Comparison of ENCODE assay signal across 8 cellular contexts in genomic region chr12:89708793-89709156, GRCh38. TPM values are rescaled to one million over a fixed set of nuclear protein-coding genes. Genes with fewer than 3 reads are reported as not detected.
DNase-seq lines count a peak whose midpoint lies in the region; ATAC-seq, FAIRE-seq and TF ChIP-seq lines count a peak whose summit lies in the region.

ATP2B1 (minus strand) TSS chr12:89708838; CDS start chr12:89655886, 52,952 bp downstream.

- H3K4me3 ChIP-seq in right cardiac atrium (ENCODE audit: low read length): peak within 1 kb of the TSS; percentile 77

- H3K27me3 ChIP-seq in right cardiac atrium (ENCODE audit: control insufficient read depth, insufficient read depth): no peaks in the 10 kb centered on the region

- no peak; the same call in 1 of the 2 replicates for TF ChIP-seq POLR2A in GM12891 (IDR thresholded peaks at IDR 0.05; ENCODE audit: low read depth, low read length)

- no peaks in the 10 kb centered on the region for H3K4me1 ChIP-seq in right cardiac atrium (ENCODE audit: control insufficient read depth, insufficient read depth, low read length)

- TF ChIP-seq CTCF in D721Med (IDR thresholded peaks at IDR 0.05; ENCODE audit: insufficient read depth, missing control alignments): no peak

- no peaks in the 10 kb centered on the region for H3K9me3 ChIP-seq in right cardiac atrium (ENCODE audit: control insufficient read depth, low read length)

- intact Hi-C loops in T-helper 2 cell treated with Interferon-gamma antibody and Interleukin-4, amounts not matched to agents 100 ng/mL and 5 ng/mL, for 36 hours (cut with micrococcal nuclease): loop anchor here (1.0 to 10.0 kb wide), 15 partner anchors 46 to 1673 kb away; partner anchors contain the start of genes DUSP6 and POC1B
- intact Hi-C loops in right cardiac atrium (cut with DNase I): no loop called here

- no peak for FAIRE-seq in GM12891 (lab: Jason Lieb, UNC)
- no peak for FAIRE-seq in D721Med (lab: Jason Lieb, UNC)

- WGBS in right cardiac atrium: under 1% methylated on average over 55 of the region's 55 CpGs

- ATAC-seq in HG02623 (IDR thresholded peaks at IDR 0.05; ENCODE audit: unreplicated experiment) (peak; percentile 41), right cardiac atrium (peak; percentile 85 to 87)

- DNase-seq in GM12891 (ENCODE audit: insufficient read length, low spot score) (peak; percentile 68), NCI-H1105 treated with DMSO at 0.1 percent for 48 hours (lab: John Stamatoyannopoulos, UW) (peak; percentile 83), anterior cingulate cortex (lab: John Stamatoyannopoulos, UW) (peak in 54 of 58 donors; percentile 35 to 90 (median 81)), right cardiac atrium (peak; percentile 90 to 96 (median 96)), renal cortical epithelial cell (ENCODE audit: low read depth) (peak; percentile 55), D721Med (ENCODE audit: insufficient read length, low spot score) (no peak)

- H3K27ac ChIP-seq in right cardiac atrium (ENCODE audit: low read length): peak within 1 kb of the TSS; percentile 98

TF ChIP-seq in GM12891, 5 proteins besides CTCF, POLR2A, EP300 and RAD21:
- TF ChIP-seq SPI1 (IDR thresholded peaks at IDR 0.05; ENCODE audit: low read depth, low read length): no peak
- peak; percentile 81; the same call in 1 of the 2 replicates for TF ChIP-seq TAF1 (IDR thresholded peaks at IDR 0.05; ENCODE audit: low read depth, low read length)
- TF ChIP-seq POU2F2 (IDR thresholded peaks at IDR 0.05; ENCODE audit: low read depth, low read length): no peak
- no peak; the same call in 1 of the 2 replicates for TF ChIP-seq POLR2AphosphoS5 (IDR thresholded peaks at IDR 0.05; ENCODE audit: low read depth, low read length)
TF ChIP-seq in GM12891: peak in this region for 1.

RNA-seq across cellular contexts. Expression of gene ATP2B1, which starts in this region (rescaled TPM):
- 9.4 TPM for polyA plus RNA-seq in GM12891 (2012; ENCODE audit: low read depth, missing spikeins)
- total RNA-seq in T-helper 2 cell treated with Interferon-gamma antibody and Interleukin-4, amounts not matched to agents 100 ng/mL and 5 ng/mL, for 36 hours: 20.0 and 24.6 TPM in 2 replicates
- 10 to 100 TPM; 13.0 to 19.0 (median 16.6) TPM for total RNA-seq in right cardiac atrium
- polyA plus RNA-seq in right cardiac atrium: 6.1 TPM
- 81.6 and 117 TPM in 2 replicates for total RNA-seq in renal cortical epithelial cell
